ENCODE assay signal across 2 cellular contexts in genomic region chr12:51127050-51127729, GRCh38.
TF ChIP-seq lines count a peak whose summit lies in the region.

No MANE protein-coding gene starts in this region.

TF ChIP-seq in IMR-90, 13 proteins besides CTCF, POLR2A, EP300 and RAD21:
- no peak for TF ChIP-seq USF2 (IDR thresholded peaks at IDR 0.05; ENCODE audit: low read depth, low read length)
- no peak for TF ChIP-seq FOS (IDR thresholded peaks at IDR 0.05; ENCODE audit: low read depth, low read length)
- TF ChIP-seq RCOR1 (IDR thresholded peaks at IDR 0.05; ENCODE audit: insufficient replicate concordance, low read length), result no peak
- no peak for TF ChIP-seq MXI1 (IDR thresholded peaks at IDR 0.05; ENCODE audit: borderline replicate concordance, low read depth, low read length)
- TF ChIP-seq MAFK (IDR thresholded peaks at IDR 0.05; ENCODE audit: low read depth, low read length), result peak; percentile 18; the same call in 1 of the 2 replicates

TF ChIP-seq in WTC11, 78 proteins besides CTCF, POLR2A, EP300 and RAD21:
- no peak for TF ChIP-seq ZNF232 (CRISPR knock-in tag; IDR thresholded peaks at IDR 0.05)
- no peak for TF ChIP-seq OVOL2 (CRISPR knock-in tag; IDR thresholded peaks at IDR 0.05; ENCODE audit: borderline replicate concordance)
- TF ChIP-seq IRF2 (CRISPR knock-in tag; IDR thresholded peaks at IDR 0.05; ENCODE audit: borderline replicate concordance, low read depth), result no peak
- TF ChIP-seq ZNF281 (CRISPR knock-in tag; IDR thresholded peaks at IDR 0.05), result no peak
- no peak for TF ChIP-seq RELA (CRISPR knock-in tag; IDR thresholded peaks at IDR 0.05; ENCODE audit: borderline replicate concordance)
- no peak for TF ChIP-seq PRRX2 (CRISPR knock-in tag; IDR thresholded peaks at IDR 0.05)
- TF ChIP-seq ETV6 (CRISPR knock-in tag; IDR thresholded peaks at IDR 0.05), result no peak
- no peak for TF ChIP-seq JUN (CRISPR knock-in tag; IDR thresholded peaks at IDR 0.05)
- no peak for TF ChIP-seq ATF1 (CRISPR knock-in tag; IDR thresholded peaks at IDR 0.05)
- no peak for TF ChIP-seq ATF2 (CRISPR knock-in tag; IDR thresholded peaks at IDR 0.05; ENCODE audit: borderline replicate concordance, low read depth)
- no peak for TF ChIP-seq MAX (CRISPR knock-in tag; IDR thresholded peaks at IDR 0.05)
- TF ChIP-seq TEAD1 (CRISPR knock-in tag; IDR thresholded peaks at IDR 0.05), result no peak
- TF ChIP-seq AR (CRISPR knock-in tag; IDR thresholded peaks at IDR 0.05), result no peak
- TF ChIP-seq ZNF317 (CRISPR knock-in tag; IDR thresholded peaks at IDR 0.05; ENCODE audit: borderline replicate concordance, low read depth), result no peak
- no peak for TF ChIP-seq ZNF532 (CRISPR knock-in tag; IDR thresholded peaks at IDR 0.05; ENCODE audit: borderline replicate concordance)
- no peak for TF ChIP-seq ESRRA (CRISPR knock-in tag; IDR thresholded peaks at IDR 0.05; ENCODE audit: borderline replicate concordance)
- TF ChIP-seq SMAD3 (CRISPR knock-in tag; IDR thresholded peaks at IDR 0.05; ENCODE audit: borderline replicate concordance), result no peak
- TF ChIP-seq ZNF671 (CRISPR knock-in tag; IDR thresholded peaks at IDR 0.05), result no peak
- no peak for TF ChIP-seq ZSCAN18 (CRISPR knock-in tag; IDR thresholded peaks at IDR 0.05)
